24 cellular contexts compared by ENCODE assay signal in the genomic region with DNA sequence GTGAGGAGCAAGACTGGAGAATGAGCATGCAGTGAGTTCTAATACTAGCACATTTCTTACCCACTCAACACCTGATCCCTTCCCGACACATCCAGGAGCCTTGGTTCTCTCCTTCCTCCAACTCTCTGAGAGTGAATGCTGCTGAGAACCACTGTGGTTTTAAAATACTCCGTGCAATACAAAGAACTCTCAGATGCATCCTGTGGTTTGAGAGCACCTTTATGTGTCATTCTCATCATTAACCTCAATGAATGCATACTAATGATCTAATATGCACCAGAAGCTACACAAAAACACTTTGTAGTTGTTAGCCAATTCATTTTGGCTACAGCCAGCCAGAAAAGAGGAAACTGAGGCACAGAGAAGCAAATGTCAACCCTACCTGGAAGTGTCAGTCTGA.
A peak's percentile ranks its signal among the peaks of the same experiment; 100 is the strongest.
DNase-seq lines count a peak whose midpoint lies in the region; ATAC-seq and TF ChIP-seq lines count a peak whose summit lies in the region.
"Had no signal": no experiment of that assay in that cellular context is flagged by ENCODE, and none has a peak within 500 bp of the region (broad histone marks: within the 10 kb centered on the region; RNA-seq: fewer than 3 reads in every experiment).

No MANE protein-coding gene starts in this region.

- H3K79me2 ChIP-seq in DND-41 (ENCODE audit: insufficient read depth, low read length) (no peaks in the 10 kb centered on the region), OCI-LY7 (ENCODE audit: insufficient read depth, low read depth, low read length) (no peaks in the 10 kb centered on the region)

- no peak overlapping the region for H2AFZ ChIP-seq in DND-41 (ENCODE audit: low read depth, low read length)
- H2AFZ ChIP-seq in OCI-LY7 (ENCODE audit: low read length), result no peak overlapping the region

- no peaks in the 10 kb centered on the region for H3K36me3 ChIP-seq in CD4-positive, CD25-positive, alpha-beta regulatory T cell (ENCODE audit: control insufficient read depth, insufficient read depth, low read length)
- H3K36me3 ChIP-seq in DND-41 (ENCODE audit: insufficient read depth, low read length) (no peaks in the 10 kb centered on the region), OCI-LY7 (ENCODE audit: insufficient read depth, low read length) (peaks cover 47% of the 10 kb centered on the region)
- H3K36me3 ChIP-seq: breast epithelium, lower lobe of right lung, ovary, tibial nerve had no signal

- ATAC-seq in CD4-positive, CD25-positive, alpha-beta regulatory T cell (ENCODE audit: low read depth in 2 of 2), result peak in 1 of 2 donors; percentile 77
- ATAC-seq in DND-41 (ENCODE audit: insufficient read depth, low read depth), result peak; percentile 75
- ATAC-seq in T-cell (replicated peaks in 1 of 4), result peak in 3 of 4 experiments; percentile 36 to 63 (median 61)
- peak; percentile 44 for ATAC-seq in memory B cell (ENCODE audit: low read depth)
- no peak for ATAC-seq in omental fat pad (ENCODE audit: low FRiP score)
- ATAC-seq: lower lobe of right lung, right cardiac atrium, SK-N-SH treated with all-trans-retinoic acid at 6 μM for 48 hours had no signal

- no peak overlapping the region for H3K27ac ChIP-seq in CD4-positive, CD25-positive, alpha-beta regulatory T cell (ENCODE audit: insufficient read depth, low read length, poor library complexity, severe bottlenecking)
- no peak overlapping the region for H3K27ac ChIP-seq in DND-41 (ENCODE audit: low read length)
- no peak overlapping the region for H3K27ac ChIP-seq in OCI-LY7 (ENCODE audit: low read depth, low read length, poor library complexity, severe bottlenecking)
- H3K27ac ChIP-seq: breast epithelium, lower lobe of right lung, ovary, tibial nerve had no signal

- no peaks in the 10 kb centered on the region for H3K9me2 ChIP-seq in OCI-LY7 (ENCODE audit: insufficient read depth, low read length)

- no TSS peak for BruUV-seq in OCI-LY7 (replicated peaks; lab: Mats Ljungman, UMichigan)

- no peaks in the 10 kb centered on the region for H3K27me3 ChIP-seq in CD4-positive, CD25-positive, alpha-beta regulatory T cell (ENCODE audit: control insufficient read depth, insufficient read depth, low read length)
- no peaks in the 10 kb centered on the region for H3K27me3 ChIP-seq in DND-41 (ENCODE audit: insufficient read depth, low read length, poor library complexity)
- H3K27me3 ChIP-seq: ovary had no signal

- TF ChIP-seq CTCF in DND-41 (IDR thresholded peaks at IDR 0.05; ENCODE audit: borderline replicate concordance, extremely low read depth, low read length, poor library complexity, severe bottlenecking) (no peak), omental fat pad (IDR thresholded peaks at IDR 0.05) (no peak), OCI-LY7 (conservative IDR thresholded peaks at IDR 0.05; ENCODE audit: low read length) (no peak)

- intact Hi-C loops in OCI-LY7 (cut with micrococcal nuclease; ENCODE audit: unreplicated experiment), result no loop called here

- peaks cover 18% of the 10 kb centered on the region for H3K27me3 Mint-ChIP-seq in CD4-positive, CD25-positive, alpha-beta regulatory T cell
- H3K27me3 Mint-ChIP-seq in T-cell, result peaks cover 28 to 41% of the 10 kb centered on the region in 2 donors
- peaks cover 16% of the 10 kb centered on the region for H3K27me3 Mint-ChIP-seq in memory B cell

- peak in 2 of 3 donors; percentile 52 to 53 for DNase-seq in CD4-positive, CD25-positive, alpha-beta regulatory T cell
- DNase-seq in DND-41 (no peak), T-cell (no peak), memory B cell (ENCODE audit: low spot score in 2 of 2) (no peak), omental fat pad (ENCODE audit: low spot score) (no peak), DMS79 treated with DMSO at 0.1 percent for 48 hours (lab: John Stamatoyannopoulos, UW) (no peak), OCI-LY7 (ENCODE audit: low spot score) (no peak)
- DNase-seq: activated CD4-positive, alpha-beta T cell treated with anti-CD3 and anti-CD28 coated beads for 48 hours; AML-193; hypothalamus; islet precursor cell; KBM-7; lower lobe of right lung; MV-4-11; NCI-H187 treated with DMSO at 0.1 percent for 48 hours; NCI-H345; ovary; right cardiac atrium; RPMI8226 had no signal

- peak overlapping the region in 2 of 3 donors; percentile 12 to 84 for H3K27ac Mint-ChIP-seq in CD4-positive, CD25-positive, alpha-beta regulatory T cell
- peak overlapping the region; percentile 9 to 33 for H3K27ac Mint-ChIP-seq in T-cell
- no peak overlapping the region for H3K27ac Mint-ChIP-seq in memory B cell
- H3K27ac Mint-ChIP-seq: stimulated activated memory B cell treated with anti-CD40 and anti-IgM and Interleukin-4, amounts not matched to agents 10 μg/mL and 1 μg/mL and 100 μg/mL, for 72 hours had no signal

- H3K9me3 ChIP-seq in CD4-positive, CD25-positive, alpha-beta regulatory T cell (ENCODE audit: control insufficient read depth in 2 of 2, low read length in 2 of 2), result no peaks in the 10 kb centered on the region
- H3K9me3 ChIP-seq in DND-41 (ENCODE audit: insufficient read depth, low read length, severe bottlenecking), result no peaks in the 10 kb centered on the region
- H3K9me3 ChIP-seq in OCI-LY7 (ENCODE audit: low read length), result no peaks in the 10 kb centered on the region
- H3K9me3 ChIP-seq: breast epithelium, lower lobe of right lung, ovary, tibial nerve had no signal

- CTCF ChIA-PET in T-cell (lab: Charles Lee), result interaction anchor here in 1 of 2 donors (0.6 kb wide), 1 partner anchor 14 kb away, joined by 3 read pairs; no protein-coding TSS in a partner anchor
- CTCF ChIA-PET in OCI-LY7 (lab: Charles Lee; ENCODE audit: unreplicated experiment), result no interaction called here

- POLR2A ChIA-PET in T-cell (lab: Charles Lee) (no interaction called here), OCI-LY7 (lab: Charles Lee) (no interaction called here)

- H3K4me3 Mint-ChIP-seq in CD4-positive, CD25-positive, alpha-beta regulatory T cell, result peak overlapping the region; percentile 76 to 87 (median 82)
- H3K4me3 Mint-ChIP-seq in T-cell, result peak overlapping the region in 2 of 3 donors; percentile 10 to 78
- H3K4me3 Mint-ChIP-seq in memory B cell, result no peak overlapping the region

- H3K9me3 Mint-ChIP-seq in CD4-positive, CD25-positive, alpha-beta regulatory T cell, result no peaks in the 10 kb centered on the region
- no peaks in the 10 kb centered on the region for H3K9me3 Mint-ChIP-seq in T-cell
- H3K9me3 Mint-ChIP-seq in memory B cell, result no peaks in the 10 kb centered on the region
- H3K9me3 Mint-ChIP-seq: activated T-helper 1 cell treated with anti-CD3 and anti-CD28 coated beads, Interleukin-12 subunit alpha, Interleukin-12 subunit beta, Interleukin-2, Interleukin-4 antibody, amounts not matched to agents 30 ng/mL and 10 ng/mL and 1 ng/mL, durations not matched to agents 14 hours and 24 hours and 36 hours; stimulated activated memory B cell treated with anti-CD40 and anti-IgM and Interleukin-4, amounts not matched to agents 10 μg/mL and 1 μg/mL and 100 μg/mL, for 72 hours had no signal

- H3K4me2 ChIP-seq in DND-41 (ENCODE audit: insufficient read depth, low read length), result no peak overlapping the region
- H3K4me2 ChIP-seq in OCI-LY7 (ENCODE audit: low read length), result no peak overlapping the region

- no peak overlapping the region for H3K9ac ChIP-seq in DND-41 (ENCODE audit: low read depth, low read length)

- H3K36me3 Mint-ChIP-seq in CD4-positive, CD25-positive, alpha-beta regulatory T cell, result peaks cover 4% of the 10 kb centered on the region
- H3K36me3 Mint-ChIP-seq in T-cell, result no peaks in the 10 kb centered on the region
- H3K36me3 Mint-ChIP-seq in memory B cell, result peaks cover 4% of the 10 kb centered on the region

- H3K4me1 ChIP-seq in CD4-positive, CD25-positive, alpha-beta regulatory T cell (ENCODE audit: control insufficient read depth, insufficient read depth, low read length, poor library complexity, severe bottlenecking), result peaks cover 52% of the 10 kb centered on the region
- H3K4me1 ChIP-seq in DND-41 (ENCODE audit: insufficient read depth, low read length) (peaks cover 25% of the 10 kb centered on the region), OCI-LY7 (ENCODE audit: insufficient read depth, low read length, poor library complexity, severe bottlenecking) (no peaks in the 10 kb centered on the region)

- peaks cover 16 to 54% (median 39%) of the 10 kb centered on the region in 4 donors for H3K4me1 Mint-ChIP-seq in CD4-positive, CD25-positive, alpha-beta regulatory T cell
- peaks cover 33 to 48% (median 43%) of the 10 kb centered on the region in 3 donors for H3K4me1 Mint-ChIP-seq in T-cell
- H3K4me1 Mint-ChIP-seq in memory B cell, result peaks cover 24% of the 10 kb centered on the region

- H4K20me1 ChIP-seq in DND-41 (ENCODE audit: insufficient read depth, low read length), result no peaks in the 10 kb centered on the region
- no peaks in the 10 kb centered on the region for H4K20me1 ChIP-seq in OCI-LY7 (ENCODE audit: insufficient read depth, low read length)

- H3K4me3 ChIP-seq in CD4-positive, CD25-positive, alpha-beta regulatory T cell (ENCODE audit: low read depth, low read length), result peak overlapping the region; percentile 64
- H3K4me3 ChIP-seq in DND-41 (ENCODE audit: low read depth in 1 of 2, low read length in 2 of 2) (no peak overlapping the region), OCI-LY7 (ENCODE audit: low read depth, low read length, poor library complexity, severe bottlenecking) (no peak overlapping the region)
- H3K4me3 ChIP-seq: breast epithelium, lower lobe of right lung, ovary, tibial nerve had no signal

Comparison
In these comparisons a context has a peak if more than half of its experiments do, and no peak if none do; other contexts are left out.
1. DNase-seq: peak in CD4-positive, CD25-positive, alpha-beta regulatory T cell (2 of 3); none in DND-41 (single experiment), T-cell (0 of 34), memory B cell (0 of 2), omental fat pad (single experiment), DMS79 treated with DMSO at 0.1 percent for 48 hours (single experiment) and OCI-LY7 (single experiment).